ENCODE assay signal across 8 cellular contexts in genomic region chr20:32110173-32110704, GRCh38. TPM values are rescaled to one million over a fixed set of nuclear protein-coding genes. Genes with fewer than 3 reads are reported as not detected.
DNase-seq lines count a peak whose midpoint lies in the region; ATAC-seq and TF ChIP-seq lines count a peak whose summit lies in the region.

No MANE protein-coding gene starts in this region.

- H3K36me3 Mint-ChIP-seq in HFFc6 (ENCODE audit: low read depth) = peaks cover 18% of the 10 kb centered on the region
- H3K36me3 Mint-ChIP-seq in activated naive CD8-positive, alpha-beta T cell treated with anti-CD3 and anti-CD28 coated beads, Interleukin-2, amount 10 ng/mL, durations not matched to agents 7 days and 5 days = peaks cover 11% of the 10 kb centered on the region

- in situ Hi-C loops in transverse colon (cut with MboI; ENCODE audit: low pct_ligation_motif_present in 1 of 4, low pct_unique_long_range_greater_than_20kb in 1 of 4, low sequenced_read_pairs in 3 of 4) (no loop called here), G401 (cut with HindIII; ENCODE audit: low sequenced_read_pairs) (no loop called here)

- H3K27ac Mint-ChIP-seq in HFFc6 = peak overlapping the region; percentile 97
- H3K27ac Mint-ChIP-seq in activated naive CD8-positive, alpha-beta T cell treated with anti-CD3 and anti-CD28 coated beads, Interleukin-2, amount 10 ng/mL, durations not matched to agents 7 days and 5 days = peak overlapping the region; percentile 100

- peak overlapping the region; percentile 96 for H3K4me3 Mint-ChIP-seq in HFFc6
- H3K4me3 Mint-ChIP-seq in activated naive CD8-positive, alpha-beta T cell treated with anti-CD3 and anti-CD28 coated beads, Interleukin-2, amount 10 ng/mL, durations not matched to agents 7 days and 5 days = peak overlapping the region; percentile 99

- no peak for ATAC-seq in activated naive CD8-positive, alpha-beta T cell treated with anti-CD3 and anti-CD28 coated beads, Interleukin-2, amount 10 ng/mL, durations not matched to agents 7 days and 5 days (ENCODE audit: low read depth)
- ATAC-seq in left lobe of liver = no peak

- TF ChIP-seq CTCF in AG10803 (conservative IDR thresholded peaks at IDR 0.05; ENCODE audit: low read length) = no peak
- TF ChIP-seq CTCF in HFFc6 (IDR thresholded peaks at IDR 0.05) = no peak
- no peak for TF ChIP-seq CTCF in transverse colon (IDR thresholded peaks at IDR 0.05)

- no peak for DNase-seq in AG10803 (ENCODE audit: low read depth)
- DNase-seq in HFFc6 = no peak
- no peak for DNase-seq in activated naive CD8-positive, alpha-beta T cell treated with anti-CD3 and anti-CD28 coated beads, Interleukin-2, amount 10 ng/mL, durations not matched to agents 7 days and 5 days
- DNase-seq in left lobe of liver (ENCODE audit: low spot score) = peak; percentile 49
- DNase-seq in transverse colon = no peak
- no peak for DNase-seq in 8988T
- DNase-seq in epidermal melanocyte (ENCODE audit: insufficient read length, low spot score) = no peak
- DNase-seq in G401 (ENCODE audit: low spot score) = no peak

- 1 to 3% methylated on average over 5 to 8 of the region's 8 CpGs for WGBS in transverse colon (ENCODE audit: low coverage in 1 of 2), 2 donors

- no peaks in the 10 kb centered on the region for H3K36me3 ChIP-seq in transverse colon

- POLR2A ChIA-PET in activated naive CD8-positive, alpha-beta T cell treated with anti-CD3 and anti-CD28 coated beads, Interleukin-2, amount 10 ng/mL, durations not matched to agents 7 days and 5 days (lab: Charles Lee) = no interaction called here

- no peaks in the 10 kb centered on the region for H3K9me3 ChIP-seq in transverse colon

- no peaks in the 10 kb centered on the region for H3K9me3 Mint-ChIP-seq in HFFc6
- H3K9me3 Mint-ChIP-seq in activated naive CD8-positive, alpha-beta T cell treated with anti-CD3 and anti-CD28 coated beads, Interleukin-2, amount 10 ng/mL, durations not matched to agents 7 days and 5 days = no peaks in the 10 kb centered on the region

- H3K27me3 ChIP-seq in transverse colon = peaks cover 6% of the 10 kb centered on the region

- peaks cover 48% of the 10 kb centered on the region for H3K4me1 Mint-ChIP-seq in HFFc6 (ENCODE audit: low read depth)
- H3K4me1 Mint-ChIP-seq in activated naive CD8-positive, alpha-beta T cell treated with anti-CD3 and anti-CD28 coated beads, Interleukin-2, amount 10 ng/mL, durations not matched to agents 7 days and 5 days = peaks cover 26% of the 10 kb centered on the region

- no peak for TF ChIP-seq POLR2A in transverse colon (IDR thresholded peaks at IDR 0.05)

- intact Hi-C loops in transverse colon (cut with DNase I; ENCODE audit: low total_unique reads) = no loop called here

- H3K27me3 Mint-ChIP-seq in HFFc6 (ENCODE audit: insufficient read depth) = no peaks in the 10 kb centered on the region
- H3K27me3 Mint-ChIP-seq in activated naive CD8-positive, alpha-beta T cell treated with anti-CD3 and anti-CD28 coated beads, Interleukin-2, amount 10 ng/mL, durations not matched to agents 7 days and 5 days = no peaks in the 10 kb centered on the region

- peak overlapping the region; percentile 92 to 99 (median 96) for H3K27ac ChIP-seq in transverse colon

- H3K4me3 ChIP-seq in AG10803 (ENCODE audit: low read length) (peak overlapping the region; percentile 97), transverse colon (peak overlapping the region; percentile 77 to 99 (median 90))

- TF ChIP-seq EP300 in transverse colon (IDR thresholded peaks at IDR 0.05; ENCODE audit: low read depth) = no peak

- H3K4me1 ChIP-seq in transverse colon = peaks cover 5 to 46% (median 36%) of the 10 kb centered on the region in 4 donors

RNA-seq across cellular contexts. Expression of gene TM9SF4, which starts 0.7 kb away (rescaled TPM):
- 10 to 100 TPM; 54.8 to 73.9 (median 60.7) TPM for total RNA-seq in HFFc6 (2021; fragmentation: NEBNext Ultra II Directional; extraction: Animal tissue kit (Norgen Biotek cat#: 25700))
- 10 to 100 TPM; 36.9 to 39.7 TPM for total RNA-seq in activated naive CD8-positive, alpha-beta T cell treated with anti-CD3 and anti-CD28 coated beads, Interleukin-2, amount 10 ng/mL, durations not matched to agents 7 days and 5 days
- 25.3 TPM for total RNA-seq in left lobe of liver
- 10 to 100 TPM; 35.5 to 44.8 (median 42.6) TPM for total RNA-seq in transverse colon
- total RNA-seq in G401 (2014; rRNA removed; shearing (Covaris generic)) = 8.2 and 9.7 TPM in 2 replicates

RNA-seq across cellular contexts. Expression of gene HCK, which starts 58.2 kb away (rescaled TPM):
- total RNA-seq in HFFc6 (2021; fragmentation: NEBNext Ultra II Directional; extraction: Animal tissue kit (Norgen Biotek cat#: 25700)) = not detected
- under 1 TPM; 0.61 to 0.79 TPM for total RNA-seq in activated naive CD8-positive, alpha-beta T cell treated with anti-CD3 and anti-CD28 coated beads, Interleukin-2, amount 10 ng/mL, durations not matched to agents 7 days and 5 days
- 3.7 TPM for total RNA-seq in left lobe of liver
- total RNA-seq in transverse colon = 10 to 100 TPM in 3 of 4 donors, 1 to 10 TPM in 1; 9.7 to 22.7 (median 11.7) TPM
- total RNA-seq in G401 (2014; rRNA removed; shearing (Covaris generic)) = 0.12 and 0.41 TPM in 2 replicates
